28 cellular contexts compared by ENCODE assay signal in genomic region chr14:89486961-89487360, GRCh38.
A peak's percentile ranks its signal among the peaks of the same experiment; 100 is the strongest.
DNase-seq lines count a peak whose midpoint lies in the region; ATAC-seq and TF ChIP-seq lines count a peak whose summit lies in the region.
"Had no signal": no experiment of that assay in that cellular context is flagged by ENCODE, and none has a peak within 500 bp of the region (broad histone marks: within the 10 kb centered on the region; RNA-seq: fewer than 3 reads in every experiment).

No MANE protein-coding gene starts in this region.

- no peaks in the 10 kb centered on the region for H3K27me3 ChIP-seq in upper lobe of right lung
- H3K27me3 ChIP-seq: gastrocnemius medialis, SJSA1 had no signal

- H3K36me3 ChIP-seq in upper lobe of right lung: no peaks in the 10 kb centered on the region
- H3K36me3 ChIP-seq: gastrocnemius medialis, SJSA1 had no signal

- H3K9me3 ChIP-seq in upper lobe of right lung: no peaks in the 10 kb centered on the region
- H3K9me3 ChIP-seq: gastrocnemius medialis, SJSA1 had no signal

- H3K4me3 ChIP-seq in upper lobe of right lung: no peak overlapping the region
- H3K4me3 ChIP-seq: coronary artery, gastrocnemius medialis, SJSA1, skin epidermis had no signal

- no peak for TF ChIP-seq CTCF in upper lobe of right lung (IDR thresholded peaks at IDR 0.05)

- DNase-seq in Right ventricle myocardium inferior (ENCODE audit: missing footprints) (no peak), cardiac septum (ENCODE audit: low spot score) (no peak), SKM-1 treated with dmso at 0.1 percent for 144 hours (lab: John Stamatoyannopoulos, UW; ENCODE audit: unreplicated experiment) (peak; percentile 21), iris pigment epithelial cell (ENCODE audit: low read depth) (peak; percentile 36), upper lobe of right lung (no peak), NCI-H2029 treated with DMSO at 0.1 percent for 48 hours (lab: John Stamatoyannopoulos, UW) (no peak), midbrain (lab: John Stamatoyannopoulos, UW) (no peak), hypothalamus (lab: John Stamatoyannopoulos, UW) (no peak)
- DNase-seq: 8988T; activated CD4-positive, alpha-beta T cell treated with anti-CD3 and anti-CD28 coated beads for 48 hours; activated naive CD4-positive, alpha-beta T cell; activated T-cell treated with anti-CD3 and anti-CD28 coated beads, Interleukin-2, amount 50 U/mL, for 4 hours; amniotic stem cell; COR-L47; DMS79; gastrocnemius medialis; GF-D8; KG1; kidney; MM.1S; NCI-H1694 treated with DMSO at 0.1 percent for 48 hours; stimulated activated CD4-positive, alpha-beta T cell treated with anti-CD3 and anti-CD28 coated beads, Interleukin-2, amount 100 ng/mL, for 48 hours had no signal

- intact Hi-C loops in Right ventricle myocardium inferior (cut with DNase I) (no loop called here), cardiac septum (cut with DNase I) (no loop called here), upper lobe of right lung (cut with DNase I) (no loop called here)

- no peak overlapping the region for H3K27ac ChIP-seq in upper lobe of right lung
- H3K27ac ChIP-seq: gastrocnemius medialis, SJSA1 had no signal

- no peaks in the 10 kb centered on the region for H3K4me1 ChIP-seq in upper lobe of right lung
- H3K4me1 ChIP-seq: SJSA1 had no signal

- ATAC-seq in Right ventricle myocardium inferior (peak; percentile 58), upper lobe of right lung (peak; percentile 15)
- ATAC-seq: activated T-cell treated with anti-CD3 and anti-CD28 coated beads, Interleukin-2, amount 50 U/mL, for 4 hours; esophagus mucosa; Panc1; stimulated activated effector memory CD8-positive, alpha-beta T cell treated with anti-CD3 and anti-CD28 coated beads, Interleukin-12 subunit alpha, Interleukin-12 subunit beta, amount 100 ng/mL, for 72 hours had no signal

Comparison
In these comparisons a context has a peak if more than half of its experiments do, and no peak if none do; other contexts are left out.
1. DNase-seq: peak in SKM-1 treated with dmso at 0.1 percent for 144 hours (single experiment) and iris pigment epithelial cell (single experiment); none in Right ventricle myocardium inferior (single experiment), cardiac septum (single experiment), upper lobe of right lung (single experiment), NCI-H2029 treated with DMSO at 0.1 percent for 48 hours (single experiment), midbrain (single experiment) and hypothalamus (0 of 51).